11 cellular contexts compared by ENCODE assay signal in genomic region chr2:5694016-5694690, GRCh38. TPM values are rescaled to one million over a fixed set of nuclear protein-coding genes. Genes with fewer than 3 reads are reported as not detected.
DNase-seq lines count a peak whose midpoint lies in the region; ATAC-seq and TF ChIP-seq lines count a peak whose summit lies in the region.
"Had no signal": no experiment of that assay in that cellular context is flagged by ENCODE, and none has a peak within 500 bp of the region (broad histone marks: within the 10 kb centered on the region; RNA-seq: fewer than 3 reads in every experiment).

No MANE protein-coding gene starts in this region.

- H3K4me3 ChIP-seq in AG04450 (ENCODE audit: low read depth, low read length) (peak overlapping the region; percentile 78), HEK293 (ENCODE audit: low read depth, low read length) (peak overlapping the region; percentile 68), ovary (no peak overlapping the region)

- H3K4me1 Mint-ChIP-seq in activated CD4-positive, alpha-beta memory T cell treated with anti-CD3 and anti-CD28 coated beads, Interleukin-2, amount 10 ng/mL, durations not matched to agents 7 days and 5 days = peaks cover 12% of the 10 kb centered on the region

- 6 to 12% (median 11%) methylated on average over 18 of the region's 18 CpGs for WGBS in ovary, 3 donors

- no peak for TF ChIP-seq EP300 in ovary (IDR thresholded peaks at IDR 0.05)

- no peak for DNase-seq in AG04450 (ENCODE audit: low read depth, low spot score)
- no peak for DNase-seq in activated CD4-positive, alpha-beta memory T cell treated with anti-CD3 and anti-CD28 coated beads, Interleukin-2, amount 10 ng/mL, durations not matched to agents 7 days and 5 days
- peak; percentile 69 for DNase-seq in islet precursor cell
- no peak for DNase-seq in ovary
- no peak for DNase-seq in central memory CD4-positive, alpha-beta T cell
- no peak for DNase-seq in cerebellum (ENCODE audit: low spot score)
- DNase-seq: GDM1, OCI-M1 had no signal

- H3K9me3 ChIP-seq in AG04450 (ENCODE audit: control insufficient read depth, insufficient read depth, low read length) (no peaks in the 10 kb centered on the region; the same call in 1 of the 2 replicates), HEK293 (ENCODE audit: control insufficient read depth, insufficient read depth, low read depth, low read length) (no peaks in the 10 kb centered on the region), ovary (peaks cover 0 to 3% of the 10 kb centered on the region in 2 donors)

- no peak overlapping the region for H3K27ac ChIP-seq in AG04450 (ENCODE audit: low read depth, low read length)
- peak overlapping the region; percentile 81 for H3K27ac ChIP-seq in HEK293 (ENCODE audit: extremely low read depth, low read depth, low read length)
- no peak overlapping the region for H3K27ac ChIP-seq in ovary
- H3K27ac ChIP-seq: HL-60 had no signal

- no peaks in the 10 kb centered on the region for H3K9me3 Mint-ChIP-seq in activated CD4-positive, alpha-beta memory T cell treated with anti-CD3 and anti-CD28 coated beads, Interleukin-2, amount 10 ng/mL, durations not matched to agents 7 days and 5 days

- intact Hi-C loops in ovary (cut with DNase I) = no loop called here

- TF ChIP-seq POLR2A in ovary (IDR thresholded peaks at IDR 0.05) = no peak

- no peaks in the 10 kb centered on the region for H3K4me1 ChIP-seq in HEK293 (ENCODE audit: control insufficient read depth, insufficient read depth, low read length)
- H3K4me1 ChIP-seq in ovary (ENCODE audit: insufficient read depth) = peaks cover 8% of the 10 kb centered on the region

- H3K36me3 Mint-ChIP-seq in activated CD4-positive, alpha-beta memory T cell treated with anti-CD3 and anti-CD28 coated beads, Interleukin-2, amount 10 ng/mL, durations not matched to agents 7 days and 5 days (ENCODE audit: low read depth) = peaks cover 16% of the 10 kb centered on the region

- peak overlapping the region; percentile 50 for H3K27ac Mint-ChIP-seq in activated CD4-positive, alpha-beta memory T cell treated with anti-CD3 and anti-CD28 coated beads, Interleukin-2, amount 10 ng/mL, durations not matched to agents 7 days and 5 days

- no peak for ATAC-seq in GM18907 (IDR thresholded peaks at IDR 0.05; ENCODE audit: unreplicated experiment)

- H3K27me3 ChIP-seq in AG04450 (ENCODE audit: control insufficient read depth, insufficient read depth, low read length) (no peaks in the 10 kb centered on the region), ovary (peaks cover 2% of the 10 kb centered on the region)

- CTCF ChIA-PET in AG04450 (lab: Charles Lee) (interaction anchor here (0.7 to 1.7 kb wide), 4 partner anchors 10 to 341 kb away, joined by 4 to 9 read pairs (median 6); no protein-coding TSS in a partner anchor), HEK293 (lab: Yijun Ruan, JAX) (interaction anchor here (0.7 to 1.2 kb wide), 3 partner anchors 32 to 1275 kb away, joined by 3 read pairs; partner anchors contain the start of gene CMPK2)
- CTCF ChIA-PET in activated CD4-positive, alpha-beta memory T cell treated with anti-CD3 and anti-CD28 coated beads, Interleukin-2, amount 10 ng/mL, durations not matched to agents 7 days and 5 days (lab: Charles Lee) = no interaction called here

- POLR2A ChIA-PET in AG04450 (lab: Yijun Ruan, JAX) (interaction anchor here (0.6 to 2.7 kb wide), 4 partner anchors 23 to 221 kb away, joined by 3 to 10 read pairs (median 8); no protein-coding TSS in a partner anchor), HEK293 (lab: Yijun Ruan, JAX) (interaction anchor here (0.5 to 1.2 kb wide), 4 partner anchors 8 to 65 kb away, joined by 3 to 5 read pairs (median 4); no protein-coding TSS in a partner anchor)
- POLR2A ChIA-PET in activated CD4-positive, alpha-beta memory T cell treated with anti-CD3 and anti-CD28 coated beads, Interleukin-2, amount 10 ng/mL, durations not matched to agents 7 days and 5 days (lab: Charles Lee) = no interaction called here

- peaks cover 57% of the 10 kb centered on the region for H3K27me3 Mint-ChIP-seq in activated CD4-positive, alpha-beta memory T cell treated with anti-CD3 and anti-CD28 coated beads, Interleukin-2, amount 10 ng/mL, durations not matched to agents 7 days and 5 days

- H3K4me3 Mint-ChIP-seq in activated CD4-positive, alpha-beta memory T cell treated with anti-CD3 and anti-CD28 coated beads, Interleukin-2, amount 10 ng/mL, durations not matched to agents 7 days and 5 days = peak overlapping the region; percentile 52

- no peak for TF ChIP-seq CTCF in AG04450 (IDR thresholded peaks at IDR 0.05; ENCODE audit: low read depth, low read length)
- no peak for TF ChIP-seq CTCF in HEK293 (tag by site-specific recombination; IDR thresholded peaks at IDR 0.05)
- TF ChIP-seq CTCF in ovary (IDR thresholded peaks at IDR 0.05) = no peak

- H3K36me3 ChIP-seq in HEK293 (ENCODE audit: control insufficient read depth in 2 of 2, insufficient read depth in 1 of 2, low read length in 2 of 2) = 0 out of 3 replicates have a peak, but pooled peaks cover 0 to 4% of the 10 kb centered on the region in 2 experiments
- no peaks in the 10 kb centered on the region for H3K36me3 ChIP-seq in ovary

TF ChIP-seq in HEK293, 187 proteins besides CTCF, POLR2A, EP300 and RAD21:
- TF ChIP-seq ZNF513 (tag by site-specific recombination; IDR thresholded peaks at IDR 0.05) (peak; percentile 45; the same call in 1 of the 2 replicates), ZNF121 (tag by site-specific recombination; IDR thresholded peaks at IDR 0.05) (no peak)

RNA-seq across cellular contexts. Expression of gene SOX11, which starts 2.0 kb away (rescaled TPM):
- 2.3 and 2.8 TPM in 2 replicates for polyA plus RNA-seq in AG04450 (2011; rRNA removed)
- 4.7 and 6.9 TPM in 2 replicates for polyA minus RNA-seq in AG04450 (2011; rRNA and poly(A)+ RNA removed)
- total RNA-seq in activated CD4-positive, alpha-beta memory T cell treated with anti-CD3 and anti-CD28 coated beads, Interleukin-2, amount 10 ng/mL, durations not matched to agents 7 days and 5 days = not detected
- under 1 TPM in 1 of 7 donors, not detected in 6; 0.03 TPM for total RNA-seq in ovary
- under 1 TPM in 1 of 2 donors, not detected in 1; 0.01 TPM for polyA plus RNA-seq in ovary
- 146 TPM for total RNA-seq in cerebellum

Comparison
In these comparisons a context has a peak if more than half of its experiments do, and no peak if none do; other contexts are left out.
1. RNA of gene SOX11, which starts 2.0 kb away (total RNA-seq): 146 TPM in cerebellum (single experiment); not detected in activated CD4-positive, alpha-beta memory T cell treated with anti-CD3 and anti-CD28 coated beads, Interleukin-2, amount 10 ng/mL, durations not matched to agents 7 days and 5 days and 0.03 TPM in ovary; every median in the first group is over 100 times any median in the second.